In genomic region chr12:28683371-28683770, GRCh38 we compare ENCODE assay signal across 13 cellular contexts.
"Had no signal": no experiment of that assay in that cellular context is flagged by ENCODE, and none has a peak within 500 bp of the region (broad histone marks: within the 10 kb centered on the region; RNA-seq: fewer than 3 reads in every experiment).

No MANE protein-coding gene starts in this region.

- H3K36me3 ChIP-seq: esophagus muscularis mucosa, gastrocnemius medialis, pancreas, sigmoid colon, upper lobe of right lung had no signal

- H3K4me3 ChIP-seq: esophagus muscularis mucosa, gastrocnemius medialis, mucosa of descending colon, pancreas, sigmoid colon, upper lobe of right lung had no signal

- H3K27me3 ChIP-seq: esophagus muscularis mucosa, gastrocnemius medialis, sigmoid colon, upper lobe of right lung had no signal

- H3K27ac ChIP-seq: esophagus muscularis mucosa, gastrocnemius medialis, pancreas, sigmoid colon, upper lobe of right lung had no signal

- H3K4me1 ChIP-seq: esophagus muscularis mucosa, gastrocnemius medialis, pancreas, sigmoid colon, upper lobe of right lung had no signal

- DNase-seq: gastrocnemius medialis; islet precursor cell; mammary epithelial cell; mucosa of descending colon; naive thymus-derived CD4-positive, alpha-beta T cell; pancreas; sigmoid colon; stimulated activated CD4-positive, alpha-beta T cell treated with anti-CD3 and anti-CD28 coated beads, Interleukin-1b, Interleukin-23, amount 100 ng/mL, for 48 hours; stimulated activated naive CD8-positive, alpha-beta T cell treated with anti-CD3 and anti-CD28 coated beads, Interleukin-15, amount 100 ng/mL, for 72 hours; T-cell; T-helper 9 cell; upper lobe of right lung had no signal

- H3K9me3 ChIP-seq: esophagus muscularis mucosa, gastrocnemius medialis, mucosa of descending colon, pancreas, upper lobe of right lung had no signal
